In genomic region chr16:74868035-74868434, GRCh38 we compare ENCODE assay signal across 18 cellular contexts.
A peak's percentile ranks its signal among the peaks of the same experiment; 100 is the strongest.
DNase-seq lines count a peak whose midpoint lies in the region; ATAC-seq lines count a peak whose summit lies in the region.
"Had no signal": no experiment of that assay in that cellular context is flagged by ENCODE, and none has a peak within 500 bp of the region (broad histone marks: within the 10 kb centered on the region; RNA-seq: fewer than 3 reads in every experiment).

No MANE protein-coding gene starts in this region.

- no peaks in the 10 kb centered on the region for H3K27me3 Mint-ChIP-seq in CD4-positive, alpha-beta memory T cell
- no peaks in the 10 kb centered on the region for H3K27me3 Mint-ChIP-seq in activated CD4-positive, alpha-beta memory T cell treated with anti-CD3 and anti-CD28 coated beads for 36 hours

- H3K79me2 ChIP-seq in ACC112 (ENCODE audit: control insufficient read depth, insufficient read depth, low read length, unreplicated experiment): no peaks in the 10 kb centered on the region

- peaks cover 2 to 9% of the 10 kb centered on the region in 2 donors for H3K36me3 Mint-ChIP-seq in CD4-positive, alpha-beta memory T cell
- H3K36me3 Mint-ChIP-seq in activated CD4-positive, alpha-beta memory T cell treated with anti-CD3 and anti-CD28 coated beads for 36 hours: no peaks in the 10 kb centered on the region

- H3K9me3 ChIP-seq in CD4-positive, alpha-beta memory T cell (ENCODE audit: control insufficient read depth in 1 of 2, low read length in 2 of 2): no peaks in the 10 kb centered on the region
- no peaks in the 10 kb centered on the region for H3K9me3 ChIP-seq in iPS-18a (ENCODE audit: control insufficient read depth, low read depth, low read length)
- H3K9me3 ChIP-seq: esophagus muscularis mucosa, lower lobe of right lung had no signal

- intact Hi-C loops in CD4-positive, alpha-beta memory T cell (cut with micrococcal nuclease): no loop called here
- intact Hi-C loops in activated CD4-positive, alpha-beta memory T cell treated with anti-CD3 and anti-CD28 coated beads for 36 hours (cut with micrococcal nuclease): no loop called here

- CTCF ChIA-PET in CD4-positive, alpha-beta memory T cell (lab: Charles Lee; ENCODE audit: partially characterized antibody): interaction anchor here (0.6 to 1.6 kb wide), 2 partner anchors 16 to 243 kb away, joined by 3 read pairs; no protein-coding TSS in a partner anchor
- CTCF ChIA-PET in activated CD4-positive, alpha-beta memory T cell treated with anti-CD3 and anti-CD28 coated beads for 36 hours (lab: Charles Lee): no interaction called here

- ATAC-seq in HG02884 (IDR thresholded peaks at IDR 0.05; ENCODE audit: unreplicated experiment): no peak

- no peaks in the 10 kb centered on the region for H3K36me3 ChIP-seq in ACC112 (ENCODE audit: insufficient read depth, low read length)
- peaks cover under 1% of the 10 kb centered on the region for H3K36me3 ChIP-seq in CD4-positive, alpha-beta memory T cell (ENCODE audit: insufficient read depth, low read length)
- no peaks in the 10 kb centered on the region for H3K36me3 ChIP-seq in iPS-18a (ENCODE audit: control insufficient read depth, low read depth, low read length)

- no peak for DNase-seq in CD4-positive, alpha-beta memory T cell
- no peak for DNase-seq in activated CD4-positive, alpha-beta memory T cell treated with anti-CD3 and anti-CD28 coated beads for 36 hours
- DNase-seq in retina (no peak), Kasumi-1 (lab: John Stamatoyannopoulos, UW) (no peak), NCI-H2029 (lab: John Stamatoyannopoulos, UW) (no peak)
- DNase-seq: activated CD4-positive, alpha-beta T cell treated with anti-CD3 and anti-CD28 coated beads for 48 hours; C1 segment of cervical spinal cord; GDM1; lower lobe of right lung; NCI-H1694 treated with DMSO at 0.1 percent for 48 hours; stimulated activated naive CD4-positive, alpha-beta T cell treated with Interleukin-2 at 50 U/mL for 16 hours had no signal

- peak overlapping the region in 6 of 8 donors; percentile 10 to 73 (median 56) for H3K4me3 Mint-ChIP-seq in CD4-positive, alpha-beta memory T cell
- no peak overlapping the region for H3K4me3 Mint-ChIP-seq in activated CD4-positive, alpha-beta memory T cell treated with anti-CD3 and anti-CD28 coated beads for 36 hours
- H3K4me3 Mint-ChIP-seq: neural crest cell; T-helper 2 cell treated with Interferon-gamma antibody and Interleukin-4, amounts not matched to agents 5 μg/mL and 100 μg/mL, for 36 hours had no signal

- no peaks in the 10 kb centered on the region for H3K9me3 Mint-ChIP-seq in CD4-positive, alpha-beta memory T cell
- H3K9me3 Mint-ChIP-seq in activated CD4-positive, alpha-beta memory T cell treated with anti-CD3 and anti-CD28 coated beads for 36 hours: no peaks in the 10 kb centered on the region
- H3K9me3 Mint-ChIP-seq: neural crest cell; T-helper 2 cell treated with Interferon-gamma antibody and Interleukin-4, amounts not matched to agents 5 μg/mL and 100 μg/mL, for 36 hours had no signal

- H3K4me3 ChIP-seq in ACC112 (ENCODE audit: low read depth, low read length) (no peak overlapping the region), iPS-18a (ENCODE audit: low read length) (peak overlapping the region; percentile 41)
- H3K4me3 ChIP-seq in CD4-positive, alpha-beta memory T cell (ENCODE audit: low read length in 2 of 2): no peak overlapping the region
- H3K4me3 ChIP-seq: esophagus muscularis mucosa, lower lobe of right lung had no signal

- peaks cover 15 to 31% (median 23%) of the 10 kb centered on the region in 4 donors for H3K4me1 Mint-ChIP-seq in CD4-positive, alpha-beta memory T cell
- H3K4me1 Mint-ChIP-seq in activated CD4-positive, alpha-beta memory T cell treated with anti-CD3 and anti-CD28 coated beads for 36 hours (ENCODE audit: low read depth): peaks cover 18% of the 10 kb centered on the region

- POLR2A ChIA-PET in CD4-positive, alpha-beta memory T cell (lab: Charles Lee; ENCODE audit: partially characterized antibody): interaction anchor here (1.2 to 2.0 kb wide), 2 partner anchors 15 to 167 kb away, joined by 3 to 5 read pairs; partner anchors contain the start of gene MLKL
- POLR2A ChIA-PET in activated CD4-positive, alpha-beta memory T cell treated with anti-CD3 and anti-CD28 coated beads for 36 hours (lab: Charles Lee): interaction anchor here (0.6 kb wide), 1 partner anchor 8 kb away, joined by 3 read pairs; no protein-coding TSS in a partner anchor

- H3K27ac Mint-ChIP-seq in CD4-positive, alpha-beta memory T cell: peak overlapping the region; percentile 71 to 97 (median 94)
- H3K27ac Mint-ChIP-seq in activated CD4-positive, alpha-beta memory T cell treated with anti-CD3 and anti-CD28 coated beads for 36 hours: peak overlapping the region; percentile 29
- H3K27ac Mint-ChIP-seq: T-helper 2 cell treated with Interferon-gamma antibody and Interleukin-4, amounts not matched to agents 5 μg/mL and 100 μg/mL, for 36 hours had no signal

- peak overlapping the region; percentile 20 for H3K9ac ChIP-seq in iPS-18a (ENCODE audit: low read length)
- H3K9ac ChIP-seq: KMS-11 had no signal

- no peaks in the 10 kb centered on the region for H3K27me3 ChIP-seq in ACC112 (ENCODE audit: insufficient read depth, low read length)
- no peaks in the 10 kb centered on the region for H3K27me3 ChIP-seq in CD4-positive, alpha-beta memory T cell (ENCODE audit: insufficient read depth, low read length)
- H3K27me3 ChIP-seq in iPS-18a (ENCODE audit: control insufficient read depth, insufficient read depth, low read length): no peaks in the 10 kb centered on the region
- H3K27me3 ChIP-seq: esophagus muscularis mucosa had no signal

- no peak overlapping the region for H2AFZ ChIP-seq in ACC112 (ENCODE audit: low read length, unreplicated experiment)

- peak overlapping the region; percentile 37 for H3K27ac ChIP-seq in ACC112 (ENCODE audit: low read depth, low read length)
- H3K27ac ChIP-seq in CD4-positive, alpha-beta memory T cell (ENCODE audit: low read depth, low read length): peak overlapping the region; percentile 54
- no peak overlapping the region for H3K27ac ChIP-seq in iPS-18a (ENCODE audit: low read length)
- H3K27ac ChIP-seq: KMS-11 had no signal

- H3K4me1 ChIP-seq in ACC112 (ENCODE audit: control insufficient read depth, insufficient read depth, low read length, unreplicated experiment) (peaks cover 8% of the 10 kb centered on the region), iPS-18a (ENCODE audit: control insufficient read depth, low read depth, low read length) (peaks cover 34% of the 10 kb centered on the region)
- H3K4me1 ChIP-seq in CD4-positive, alpha-beta memory T cell (ENCODE audit: insufficient read depth, low read length): peaks cover 25% of the 10 kb centered on the region
- H3K4me1 ChIP-seq: lower lobe of right lung had no signal
